ENCODE assay signal across 8 cellular contexts in the genomic region with DNA sequence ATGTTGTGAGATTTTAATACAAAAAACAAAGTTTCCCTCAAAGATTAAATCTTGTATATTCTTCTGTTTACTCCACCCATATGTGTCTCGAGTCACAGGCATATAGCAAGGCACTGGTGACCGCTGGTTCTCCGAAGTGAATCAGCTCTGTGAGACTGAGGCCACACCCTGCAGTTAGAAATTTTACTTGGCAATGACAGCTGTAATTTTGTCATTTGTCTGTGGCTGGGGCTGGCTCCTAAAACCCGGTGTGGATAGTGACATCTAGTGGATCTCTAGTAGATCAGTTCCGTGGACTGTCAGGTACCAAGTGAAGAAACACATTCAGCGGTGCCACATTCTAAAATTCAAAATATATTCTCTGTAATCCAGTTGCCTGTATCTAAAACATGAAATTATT.
A peak's percentile ranks its signal among the peaks of the same experiment; 100 is the strongest.
DNase-seq lines count a peak whose midpoint lies in the region; TF ChIP-seq lines count a peak whose summit lies in the region.

No MANE protein-coding gene starts in this region.

- H3K4me1 Mint-ChIP-seq in CD8-positive, alpha-beta memory T cell = peaks cover 4 to 6% (median 6%) of the 10 kb centered on the region in 3 donors

- no peak overlapping the region for H3K4me3 ChIP-seq in CD8-positive, alpha-beta memory T cell (ENCODE audit: low read length)
- H3K4me3 ChIP-seq in SJSA1 (no peak overlapping the region), adrenal gland (no peak overlapping the region), left ventricle myocardium inferior (peak overlapping the region; percentile 34), skeletal muscle satellite cell (ENCODE audit: low read length) (no peak overlapping the region)

- TF ChIP-seq CTCF in GM20000 (IDR thresholded peaks at IDR 0.05; ENCODE audit: extremely low read depth, missing control alignments) = peak; percentile 29
- peak; percentile 31 to 71 (median 62) for TF ChIP-seq CTCF in adrenal gland (IDR thresholded peaks at IDR 0.05)
- TF ChIP-seq CTCF in left ventricle myocardium inferior (IDR thresholded peaks at IDR 0.05; ENCODE audit: borderline replicate concordance) = peak; percentile 76

- peak overlapping the region; percentile 21 for H3K9ac ChIP-seq in skeletal muscle satellite cell (ENCODE audit: low read depth, low read length)

- H3K27ac Mint-ChIP-seq in CD8-positive, alpha-beta memory T cell = peak overlapping the region in 4 of 8 donors; percentile 20 to 87 (median 60)

- H3K36me3 ChIP-seq in CD8-positive, alpha-beta memory T cell (ENCODE audit: insufficient read depth, low read length) = no peaks in the 10 kb centered on the region
- peaks cover 45% of the 10 kb centered on the region for H3K36me3 ChIP-seq in SJSA1
- H3K36me3 ChIP-seq in adrenal gland (replicated peaks in 1 of 2) = no peaks in the 10 kb centered on the region
- H3K36me3 ChIP-seq in left ventricle myocardium inferior = peaks cover 26% of the 10 kb centered on the region
- H3K36me3 ChIP-seq in skeletal muscle satellite cell (ENCODE audit: insufficient read depth, low read length) = no peaks in the 10 kb centered on the region

- TF ChIP-seq POLR2A in adrenal gland (IDR thresholded peaks at IDR 0.05) = peak in 1 of 2 donors; percentile 67

- H3K9me3 ChIP-seq in CD8-positive, alpha-beta memory T cell (ENCODE audit: low read length) = no peaks in the 10 kb centered on the region
- H3K9me3 ChIP-seq in SJSA1 (replicated peaks) = no peaks in the 10 kb centered on the region
- no peaks in the 10 kb centered on the region for H3K9me3 ChIP-seq in adrenal gland (replicated peaks in 1 of 3)
- no peaks in the 10 kb centered on the region for H3K9me3 ChIP-seq in left ventricle myocardium inferior (replicated peaks)
- H3K9me3 ChIP-seq in skeletal muscle satellite cell (replicated peaks; ENCODE audit: low read length) = no peaks in the 10 kb centered on the region

- no peaks in the 10 kb centered on the region for H3K27me3 ChIP-seq in CD8-positive, alpha-beta memory T cell (ENCODE audit: insufficient read depth, low read length, poor library complexity, severe bottlenecking)
- H3K27me3 ChIP-seq in SJSA1 (replicated peaks) (no peaks in the 10 kb centered on the region), adrenal gland (no peaks in the 10 kb centered on the region), left ventricle myocardium inferior (ENCODE audit: low read depth) (no peaks in the 10 kb centered on the region), skeletal muscle satellite cell (ENCODE audit: control insufficient read depth, insufficient read depth, low read length) (no peaks in the 10 kb centered on the region)

- peak overlapping the region; percentile 32 for H3K4me2 ChIP-seq in skeletal muscle satellite cell (ENCODE audit: low read length)

- peaks cover 5 to 16% of the 10 kb centered on the region in 2 donors for H3K27me3 Mint-ChIP-seq in CD8-positive, alpha-beta memory T cell

- intact Hi-C loops in adrenal gland (cut with DNase I) (loop anchor here in 1 of 2 donors (10.0 kb wide), 1 partner anchor 177 kb away; no protein-coding TSS in a partner anchor), left ventricle myocardium inferior (cut with micrococcal nuclease) (loop anchor here (10.0 kb wide), 1 partner anchor 127 kb away; no protein-coding TSS in a partner anchor)

- H3K27ac ChIP-seq in CD8-positive, alpha-beta memory T cell (ENCODE audit: low read depth, low read length) = no peak overlapping the region
- peak overlapping the region; percentile 19 for H3K27ac ChIP-seq in SJSA1
- H3K27ac ChIP-seq in adrenal gland = peak overlapping the region in 3 of 5 donors; percentile 9 to 67 (median 56)
- H3K27ac ChIP-seq in left ventricle myocardium inferior (replicated peaks) = peak overlapping the region; percentile 66

- peak overlapping the region in 3 of 7 donors; percentile 14 to 52 (median 19) for H3K4me3 Mint-ChIP-seq in CD8-positive, alpha-beta memory T cell

- no peaks in the 10 kb centered on the region for H3K36me3 Mint-ChIP-seq in CD8-positive, alpha-beta memory T cell

- DNase-seq in CD8-positive, alpha-beta memory T cell = peak in 3 of 5 donors; percentile 6 to 52 (median 12)
- DNase-seq in GM20000 (ENCODE audit: low spot score) (peak; percentile 80), M059J (ENCODE audit: low read depth) (peak; percentile 90), SJSA1 (ENCODE audit: low read depth in 1 of 2, low spot score in 2 of 2) (peak; percentile 73 to 84), adrenal gland (peak; percentile 78 to 90 (median 86)), left ventricle myocardium inferior (peak; percentile 41), GF-D8 (lab: John Stamatoyannopoulos, UW) (no peak)

- WGBS in adrenal gland, 4 donors = 9 to 38% (median 17%) methylated on average over 6 of the region's 6 CpGs

- CTCF ChIA-PET in CD8-positive, alpha-beta memory T cell (lab: Charles Lee) = no interaction called here

- H3K4me1 ChIP-seq in CD8-positive, alpha-beta memory T cell (ENCODE audit: insufficient read depth, low read length) = peaks cover 13% of the 10 kb centered on the region
- H3K4me1 ChIP-seq in SJSA1 (replicated peaks) (peaks cover 19% of the 10 kb centered on the region), adrenal gland (replicated peaks in 1 of 2) (peaks cover 0 to 6% of the 10 kb centered on the region in 2 donors), left ventricle myocardium inferior (peaks cover 33% of the 10 kb centered on the region), skeletal muscle satellite cell (ENCODE audit: control insufficient read depth, insufficient read depth, low read length) (peaks cover 8% of the 10 kb centered on the region)

- H3K9me3 Mint-ChIP-seq in CD8-positive, alpha-beta memory T cell = no peaks in the 10 kb centered on the region

- POLR2A ChIA-PET in CD8-positive, alpha-beta memory T cell (lab: Charles Lee) = no interaction called here
